In genomic region chr6:81938991-81939773, GRCh38 we compare ENCODE assay signal across 12 cellular contexts.
DNase-seq lines count a peak whose midpoint lies in the region; ATAC-seq, FAIRE-seq and TF ChIP-seq lines count a peak whose summit lies in the region.
"Had no signal": no experiment of that assay in that cellular context is flagged by ENCODE, and none has a peak within 500 bp of the region (broad histone marks: within the 10 kb centered on the region; RNA-seq: fewer than 3 reads in every experiment).

No MANE protein-coding gene starts in this region.

- DNase-seq in AG04450 (ENCODE audit: low read depth, low spot score) (no peak), LoVo (ENCODE audit: low spot score) (peak; percentile 1), bronchial epithelial cell (ENCODE audit: low read depth) (peak; percentile 79), HepG2 (ENCODE audit: low spot score) (no peak), NCI-H1105 treated with DMSO at 0.1 percent for 48 hours (lab: John Stamatoyannopoulos, UW) (no peak), MV-4-11 (lab: John Stamatoyannopoulos, UW) (no peak)
- DNase-seq in activated T-cell treated with anti-CD3 and anti-CD28 coated beads, Interleukin-2, amount 50 U/mL, for 48 hours = no peak
- DNase-seq: activated CD4-positive, alpha-beta T cell treated with anti-CD3 and anti-CD28 coated beads, Interleukin-2, amount 10 ng/mL, durations not matched to agents 7 days and 5 days; activated naive CD4-positive, alpha-beta T cell treated with Interleukin-2 at 50 U/mL for 16 hours had no signal

- POLR2A ChIA-PET in AG04450 (lab: Yijun Ruan, JAX) (interaction anchor here (0.7 to 1.2 kb wide), 4 partner anchors 9 to 73 kb away, joined by 3 read pairs; no protein-coding TSS in a partner anchor), HepG2 (lab: Yijun Ruan, JAX) (no interaction called here)

- intact Hi-C loops in HepG2 (cut with micrococcal nuclease; ENCODE audit: unreplicated experiment) = loop anchor here (1.0 to 5.0 kb wide), 4 partner anchors 146 to 308 kb away; partner anchors contain the start of genes IBTK and TENT5A

- no peak overlapping the region for H3K9ac ChIP-seq in HepG2 (ENCODE audit: insufficient read depth, low read depth, low read length)
- H3K9ac ChIP-seq: neural progenitor cell had no signal

- TF ChIP-seq EP300 in HepG2 (IDR thresholded peaks at IDR 0.05; ENCODE audit: low read depth in 2 of 2, low read length in 2 of 2) = no peak
- no peak for TF ChIP-seq EP300 in HepG2 (CRISPR knock-in tag; IDR thresholded peaks at IDR 0.05; ENCODE audit: borderline replicate concordance)

- in situ Hi-C loops in HepG2 (cut with HindIII; ENCODE audit: extremely low pct_ligation_motif_present, low pct_unique_long_range_greater_than_20kb) = no loop called here

- no peak for TF ChIP-seq POLR2A in HepG2 (IDR thresholded peaks at IDR 0.05; ENCODE audit: insufficient read depth in 1 of 2, low read depth in 2 of 2, low read length in 2 of 2)

- no peaks in the 10 kb centered on the region for H4K20me1 ChIP-seq in HepG2 (ENCODE audit: insufficient read depth, low read length)

- BruUV-seq in HepG2 (replicated peaks; lab: Mats Ljungman, UMichigan) = no TSS peak

- no peaks in the 10 kb centered on the region for H3K79me2 ChIP-seq in HepG2 (ENCODE audit: insufficient read depth, low read length)

- CTCF ChIA-PET in AG04450 (lab: Charles Lee) (interaction anchor here (0.5 to 0.6 kb wide), 2 partner anchors 13 to 1501 kb away, joined by 3 read pairs; no protein-coding TSS in a partner anchor), HepG2 (lab: Yijun Ruan, JAX; ENCODE audit: low intra/inter-chr PET ratio, low total read pairs) (no interaction called here)

- H2AFZ ChIP-seq in HepG2 (ENCODE audit: low read length) = peak overlapping the region; percentile 58
- H2AFZ ChIP-seq: neural progenitor cell had no signal

- peaks cover 55% of the 10 kb centered on the region for H3K4me1 ChIP-seq in HepG2 (ENCODE audit: insufficient read depth, low read length)

- TF ChIP-seq CTCF in AG04450 (IDR thresholded peaks at IDR 0.05; ENCODE audit: low read depth, low read length) (no peak), bronchial epithelial cell (IDR thresholded peaks at IDR 0.05; ENCODE audit: insufficient read depth, low read length, severe bottlenecking) (no peak), HepG2 (CRISPR knock-in tag; IDR thresholded peaks at IDR 0.05) (no peak)

- ATAC-seq in HepG2 (no peak), GM19463 (IDR thresholded peaks at IDR 0.05; ENCODE audit: unreplicated experiment) (no peak)
- ATAC-seq: stimulated activated effector memory CD8-positive, alpha-beta T cell treated with anti-CD3 and anti-CD28 coated beads, Interleukin-12 subunit alpha, Interleukin-12 subunit beta, amount 100 ng/mL, for 72 hours had no signal

- H3K36me3 ChIP-seq in bronchial epithelial cell (ENCODE audit: control insufficient read depth, insufficient read depth, low read length) (no peaks in the 10 kb centered on the region), HepG2 (replicated peaks in 1 of 2; ENCODE audit: control insufficient read depth in 1 of 2, insufficient read depth in 2 of 2, low read length in 2 of 2) (no peaks in the 10 kb centered on the region)
- H3K36me3 ChIP-seq: neural progenitor cell had no signal

- H3K9me3 ChIP-seq in AG04450 (ENCODE audit: control insufficient read depth, insufficient read depth, low read length) = no peaks in the 10 kb centered on the region
- no peaks in the 10 kb centered on the region for H3K9me3 ChIP-seq in HepG2 (ENCODE audit: low read length)

- H3K27me3 ChIP-seq in AG04450 (ENCODE audit: control insufficient read depth, insufficient read depth, low read length) (no peaks in the 10 kb centered on the region), bronchial epithelial cell (ENCODE audit: control insufficient read depth, insufficient read depth, low read length) (no peaks in the 10 kb centered on the region), HepG2 (ENCODE audit: control insufficient read depth in 1 of 2, insufficient read depth in 2 of 2, low read length in 2 of 2) (no peaks in the 10 kb centered on the region)
- H3K27me3 ChIP-seq: neural progenitor cell had no signal

- WGBS in HepG2 (ENCODE audit: low lambda C conversion rate) = 79% methylated on average over 3 of the region's 3 CpGs

- no peak for TF ChIP-seq RAD21 in HepG2 (CRISPR knock-in tag; IDR thresholded peaks at IDR 0.05)

- no peak overlapping the region for H3K4me2 ChIP-seq in HepG2 (ENCODE audit: low read depth, low read length)
- H3K4me2 ChIP-seq: neural progenitor cell had no signal

- H3K27ac ChIP-seq in AG04450 (ENCODE audit: low read depth, low read length) (peak overlapping the region; percentile 58), HepG2 (ENCODE audit: extremely low read length, insufficient read depth, low read length) (no peak overlapping the region)
- H3K27ac ChIP-seq: neural progenitor cell had no signal

- no peak overlapping the region for H3K4me3 ChIP-seq in AG04450 (ENCODE audit: low read depth, low read length)
- no peak overlapping the region for H3K4me3 ChIP-seq in bronchial epithelial cell (ENCODE audit: low read depth, low read length)
- H3K4me3 ChIP-seq in HepG2 (replicated peaks in 1 of 3; ENCODE audit: insufficient read depth in 1 of 3, low read depth in 2 of 3, low read length in 3 of 3) = no peak overlapping the region
- H3K4me3 ChIP-seq: neural progenitor cell had no signal

- FAIRE-seq in bronchial epithelial cell (lab: Jason Lieb, UNC) (no peak), HepG2 (lab: Jason Lieb, UNC) (no peak)

TF ChIP-seq in HepG2, 621 proteins besides CTCF, POLR2A, EP300 and RAD21:
- no peak for TF ChIP-seq FOXK2 (IDR thresholded peaks at IDR 0.05)
- TF ChIP-seq STAT6 (CRISPR knock-in tag; IDR thresholded peaks at IDR 0.05; ENCODE audit: borderline replicate concordance) = no peak
- TF ChIP-seq ZBTB14 (CRISPR knock-in tag; IDR thresholded peaks at IDR 0.05) = no peak
- TF ChIP-seq ZBTB42 (CRISPR knock-in tag; IDR thresholded peaks at IDR 0.05) = no peak
- TF ChIP-seq ARID2 (CRISPR knock-in tag; IDR thresholded peaks at IDR 0.05; ENCODE audit: borderline replicate concordance) = no peak
- no peak for TF ChIP-seq NONO (IDR thresholded peaks at IDR 0.05)
- TF ChIP-seq NONO (CRISPR knock-in tag; conservative IDR thresholded peaks at IDR 0.05) = no peak
- no peak for TF ChIP-seq ZNF564 (CRISPR knock-in tag; IDR thresholded peaks at IDR 0.05)
- no peak for TF ChIP-seq ZNF33A (CRISPR knock-in tag; IDR thresholded peaks at IDR 0.05; ENCODE audit: borderline replicate concordance)
- no peak for TF ChIP-seq ZMAT5 (CRISPR knock-in tag; IDR thresholded peaks at IDR 0.05; ENCODE audit: borderline replicate concordance, low read depth)
TF ChIP-seq in HepG2: peak in this region for 0.

Comparison
In these comparisons a context has a peak if more than half of its experiments do, and no peak if none do; other contexts are left out.
1. DNase-seq: peak in LoVo (single experiment) and bronchial epithelial cell (single experiment); none in AG04450 (single experiment), HepG2 (single experiment), NCI-H1105 treated with DMSO at 0.1 percent for 48 hours (single experiment), activated T-cell treated with anti-CD3 and anti-CD28 coated beads, Interleukin-2, amount 50 U/mL, for 48 hours (0 of 2) and MV-4-11 (single experiment).